ENCODE assay signal across 20 cellular contexts in genomic region chr11:134380785-134381184, GRCh38. TPM values are rescaled to one million over a fixed set of nuclear protein-coding genes. Genes with fewer than 3 reads are reported as not detected.
"Had no signal": no experiment of that assay in that cellular context is flagged by ENCODE, and none has a peak within 500 bp of the region (broad histone marks: within the 10 kb centered on the region; RNA-seq: fewer than 3 reads in every experiment).

No MANE protein-coding gene starts in this region.

- H3K4me1 ChIP-seq: right atrium auricular region, sigmoid colon, testis, tibial nerve, upper lobe of right lung, vagina had no signal

- H3K4me3 Mint-ChIP-seq: naive thymus-derived CD4-positive, alpha-beta T cell; stimulated activated naive B cell treated with anti-CD40 and anti-IgM and Interleukin-4, amounts not matched to agents 10 μg/mL and 1 μg/mL and 100 μg/mL, for 72 hours; stimulated activated naive CD8-positive, alpha-beta T cell treated with anti-CD3 and anti-CD28 coated beads, Interleukin-15, amount 100 ng/mL, for 72 hours had no signal

- H3K27me3 ChIP-seq: right atrium auricular region, sigmoid colon, testis, tibial nerve, upper lobe of right lung, vagina had no signal

- DNase-seq: effector CD4-positive, alpha-beta T cell; foreskin melanocyte; head of caudate nucleus; hippocampal formation; mesendoderm; naive thymus-derived CD4-positive, alpha-beta T cell; sigmoid colon; stimulated activated CD4-positive, alpha-beta T cell treated with anti-CD3 and anti-CD28 coated beads, Interleukin-2, amount 100 ng/mL, for 24 hours; stimulated activated CD4-positive, alpha-beta T cell treated with anti-CD3 and anti-CD28 coated beads, Interleukin-4, amount 100 ng/mL, for 4 hours; stimulated activated naive B cell treated with anti-CD40 and anti-IgM and Interleukin-4, amounts not matched to agents 10 μg/mL and 1 μg/mL and 100 μg/mL, for 72 hours; stimulated activated naive CD8-positive, alpha-beta T cell treated with anti-CD3 and anti-CD28 coated beads, Interleukin-15, amount 100 ng/mL, for 72 hours; testis; upper lobe of right lung had no signal

- H3K36me3 ChIP-seq: right atrium auricular region, sigmoid colon, upper lobe of right lung, vagina had no signal

- ATAC-seq: naive thymus-derived CD4-positive, alpha-beta T cell; stimulated activated naive B cell treated with anti-CD40 and anti-IgM and Interleukin-4, amounts not matched to agents 10 μg/mL and 1 μg/mL and 100 μg/mL, for 72 hours; stimulated activated naive CD8-positive, alpha-beta T cell treated with anti-CD3 and anti-CD28 coated beads, Interleukin-15, amount 100 ng/mL, for 72 hours; upper lobe of right lung had no signal

- H3K9me3 ChIP-seq: right atrium auricular region, sigmoid colon, testis, upper lobe of right lung, vagina had no signal

- H3K4me1 Mint-ChIP-seq: stimulated activated naive B cell treated with anti-CD40 and anti-IgM and Interleukin-4, amounts not matched to agents 10 μg/mL and 1 μg/mL and 100 μg/mL, for 72 hours had no signal

- H3K9me3 Mint-ChIP-seq: stimulated activated naive B cell treated with anti-CD40 and anti-IgM and Interleukin-4, amounts not matched to agents 10 μg/mL and 1 μg/mL and 100 μg/mL, for 72 hours; stimulated activated naive CD8-positive, alpha-beta T cell treated with anti-CD3 and anti-CD28 coated beads, Interleukin-15, amount 100 ng/mL, for 72 hours had no signal

- H3K4me3 ChIP-seq: right atrium auricular region, sigmoid colon, skin epidermis, testis, tibial nerve, upper lobe of right lung, vagina had no signal

- H3K36me3 Mint-ChIP-seq: naive thymus-derived CD4-positive, alpha-beta T cell; stimulated activated naive B cell treated with anti-CD40 and anti-IgM and Interleukin-4, amounts not matched to agents 10 μg/mL and 1 μg/mL and 100 μg/mL, for 72 hours had no signal

- H3K27ac Mint-ChIP-seq: naive thymus-derived CD4-positive, alpha-beta T cell; stimulated activated naive B cell treated with anti-CD40 and anti-IgM and Interleukin-4, amounts not matched to agents 10 μg/mL and 1 μg/mL and 100 μg/mL, for 72 hours; stimulated activated naive CD8-positive, alpha-beta T cell treated with anti-CD3 and anti-CD28 coated beads, Interleukin-15, amount 100 ng/mL, for 72 hours had no signal

- H3K27ac ChIP-seq: right atrium auricular region, sigmoid colon, skin epidermis, testis, tibial nerve, upper lobe of right lung, vagina had no signal

RNA-seq across cellular contexts. Expression of gene B3GAT1, which starts 31.3 kb away (rescaled TPM):
- total RNA-seq: dermis microvascular lymphatic vessel endothelial cell, lung microvascular endothelial cell had no signal
- polyA plus RNA-seq: naive thymus-derived CD4-positive, alpha-beta T cell had no signal

RNA-seq across cellular contexts. Expression of gene GLB1L2, which starts 49.0 kb away (rescaled TPM):
- total RNA-seq: osteocyte had no signal
